ENCODE assay signal across 8 cellular contexts in genomic region chr2:69770193-69770702, GRCh38. TPM values are rescaled to one million over a fixed set of nuclear protein-coding genes. Genes with fewer than 3 reads are reported as not detected.
DNase-seq lines count a peak whose midpoint lies in the region; ATAC-seq, FAIRE-seq and TF ChIP-seq lines count a peak whose summit lies in the region.

No MANE protein-coding gene starts in this region.

- TF ChIP-seq EP300 in transverse colon (IDR thresholded peaks at IDR 0.05; ENCODE audit: low read depth): no peak

- H3K9me3 ChIP-seq in MM.1S (replicated peaks; ENCODE audit: insufficient read depth, low read length): no peaks in the 10 kb centered on the region
- no peaks in the 10 kb centered on the region for H3K9me3 ChIP-seq in astrocyte (ENCODE audit: insufficient read depth, low read depth, low read length)
- no peaks in the 10 kb centered on the region for H3K9me3 ChIP-seq in keratinocyte (ENCODE audit: control insufficient read depth, low read depth, low read length)
- no peaks in the 10 kb centered on the region for H3K9me3 ChIP-seq in transverse colon

- WGBS in transverse colon (ENCODE audit: low coverage in 1 of 2), 2 donors: 41 to 63% methylated on average over 3 to 5 of the region's 5 CpGs

- H3F3A ChIP-seq in MM.1S (ENCODE audit: insufficient read depth, low read length): no peaks in the 10 kb centered on the region

- H3K4me2 ChIP-seq in MM.1S (ENCODE audit: low read depth, low read length) (peak overlapping the region; percentile 24; the same call in 1 of the 2 replicates), astrocyte (ENCODE audit: low read length) (peak overlapping the region; percentile 38), keratinocyte (ENCODE audit: control insufficient read depth, extremely low read depth, insufficient read depth, low read depth, low read length) (peak overlapping the region; percentile 53)

- H3K4me3 ChIP-seq in MM.1S (ENCODE audit: low read length) (no peak overlapping the region), astrocyte (ENCODE audit: insufficient read depth, low read depth, low read length) (no peak overlapping the region), keratinocyte (ENCODE audit: control insufficient read depth in 2 of 3, extremely low read depth in 1 of 3, insufficient read depth in 2 of 3, low read depth in 1 of 3, low read length in 3 of 3) (peak overlapping the region in 2 of 3 experiments; percentile 11 to 24), transverse colon (no peak overlapping the region)

- no peak for TF ChIP-seq POLR2A in transverse colon (IDR thresholded peaks at IDR 0.05)

- H3K36me3 ChIP-seq in MM.1S (replicated peaks; ENCODE audit: insufficient read depth, low read length): no peaks in the 10 kb centered on the region
- H3K36me3 ChIP-seq in astrocyte (ENCODE audit: insufficient read depth, low read length): no peaks in the 10 kb centered on the region
- H3K36me3 ChIP-seq in keratinocyte (ENCODE audit: control insufficient read depth in 2 of 2, extremely low read depth in 1 of 2, insufficient read depth in 2 of 2, low read length in 2 of 2): peaks cover 0 to 3% of the 10 kb centered on the region in 2 experiments
- no peaks in the 10 kb centered on the region for H3K36me3 ChIP-seq in transverse colon

- in situ Hi-C loops in transverse colon (cut with MboI; ENCODE audit: low pct_ligation_motif_present in 1 of 4, low pct_unique_long_range_greater_than_20kb in 1 of 4, low sequenced_read_pairs in 3 of 4): no loop called here

- H2AFZ ChIP-seq in MM.1S (ENCODE audit: low read length) (no peak overlapping the region), astrocyte (ENCODE audit: low read depth, low read length) (no peak overlapping the region), keratinocyte (ENCODE audit: control insufficient read depth, low read length) (no peak overlapping the region)

- TF ChIP-seq CTCF in MM.1S (IDR thresholded peaks at IDR 0.05; ENCODE audit: low read length) (no peak), astrocyte (IDR thresholded peaks at IDR 0.05; ENCODE audit: insufficient read depth, low read depth, low read length) (no peak), keratinocyte (optimal IDR thresholded peaks at IDR 0.05 in 1 of 3, IDR thresholded peaks at IDR 0.05 in 1 of 3, conservative IDR thresholded peaks at IDR 0.05 in 1 of 3; ENCODE audit: extremely low read depth in 1 of 3, insufficient read depth in 2 of 3, low read length in 3 of 3) (no peak), transverse colon (IDR thresholded peaks at IDR 0.05) (no peak)

- H3K79me2 ChIP-seq in MM.1S (ENCODE audit: low read length): no peaks in the 10 kb centered on the region
- H3K79me2 ChIP-seq in astrocyte (ENCODE audit: insufficient read depth, low read length): no peaks in the 10 kb centered on the region
- H3K79me2 ChIP-seq in keratinocyte (ENCODE audit: control insufficient read depth, insufficient read depth, low read length): peaks cover 37% of the 10 kb centered on the region

- DNase-seq in ELR (ENCODE audit: low read depth) (peak; percentile 92), MM.1S (peak; percentile 19), astrocyte (ENCODE audit: low read depth) (peak; percentile 90), keratinocyte (ENCODE audit: low read depth, low spot score) (peak; percentile 71), transverse colon (peak; percentile 65), NCI-H146 treated with DMSO at 0.1 percent for 48 hours (lab: John Stamatoyannopoulos, UW; ENCODE audit: unreplicated experiment) (no peak), NCI-H1436 (lab: John Stamatoyannopoulos, UW) (no peak)

- intact Hi-C loops in transverse colon (cut with DNase I; ENCODE audit: low total_unique reads): no loop called here

- dilution Hi-C loops in keratinocyte (cut with MboI; ENCODE audit: extremely low pct_ligation_motif_present, low sequenced_read_pairs): no loop called here

- H3K27me3 Mint-ChIP-seq in astrocyte (ENCODE audit: low read depth, unreplicated experiment): no peaks in the 10 kb centered on the region

- no peak for FAIRE-seq in astrocyte (lab: Jason Lieb, UNC)
- peak; percentile 23 for FAIRE-seq in keratinocyte (lab: Jason Lieb, UNC)

- peaks cover 33% of the 10 kb centered on the region for H3K4me1 ChIP-seq in MM.1S (ENCODE audit: low read length)
- peaks cover 15% of the 10 kb centered on the region for H3K4me1 ChIP-seq in astrocyte (ENCODE audit: insufficient read depth, low read length)
- H3K4me1 ChIP-seq in keratinocyte (ENCODE audit: control insufficient read depth, extremely low read depth, insufficient read depth, low read length): peaks cover 32% of the 10 kb centered on the region
- H3K4me1 ChIP-seq in transverse colon: peaks cover 13 to 87% (median 49%) of the 10 kb centered on the region in 4 donors

- peak overlapping the region; percentile 63 for H3K27ac Mint-ChIP-seq in astrocyte (ENCODE audit: unreplicated experiment)

- H3K27ac ChIP-seq in MM.1S (ENCODE audit: low read length) (peak overlapping the region; percentile 8; the same call in 1 of the 2 replicates), astrocyte (ENCODE audit: low read depth, low read length) (peak overlapping the region; percentile 41), keratinocyte (ENCODE audit: control insufficient read depth, insufficient read depth, low read length) (peak overlapping the region; percentile 92), transverse colon (peak overlapping the region; percentile 71 to 85 (median 80))

- H3K9ac ChIP-seq in MM.1S (ENCODE audit: low read length) (no peak overlapping the region), astrocyte (ENCODE audit: low read length) (no peak overlapping the region), keratinocyte (ENCODE audit: control insufficient read depth, extremely low read depth, insufficient read depth, low read length) (peak overlapping the region; percentile 61)

- no peaks in the 10 kb centered on the region for H3K9me3 Mint-ChIP-seq in astrocyte (ENCODE audit: unreplicated experiment)

- H4K20me1 ChIP-seq in MM.1S (ENCODE audit: insufficient read depth, low read length): no peaks in the 10 kb centered on the region
- no peaks in the 10 kb centered on the region for H4K20me1 ChIP-seq in astrocyte (ENCODE audit: insufficient read depth, low read length)
- H4K20me1 ChIP-seq in keratinocyte (ENCODE audit: control insufficient read depth, extremely low read depth, insufficient read depth, low read length): no peaks in the 10 kb centered on the region

- H3K27me3 ChIP-seq in MM.1S (replicated peaks; ENCODE audit: insufficient read depth, low read length) (no peaks in the 10 kb centered on the region), astrocyte (ENCODE audit: insufficient read depth, low read length) (no peaks in the 10 kb centered on the region), keratinocyte (ENCODE audit: control insufficient read depth, extremely low read depth, insufficient read depth, low read length) (no peaks in the 10 kb centered on the region), transverse colon (no peaks in the 10 kb centered on the region)

- H3K4me3 Mint-ChIP-seq in astrocyte (ENCODE audit: unreplicated experiment): no peak overlapping the region

- H3K36me3 Mint-ChIP-seq in astrocyte (ENCODE audit: low read depth, unreplicated experiment): peaks cover 3% of the 10 kb centered on the region

- peaks cover 45% of the 10 kb centered on the region for H3K4me1 Mint-ChIP-seq in astrocyte (ENCODE audit: low read depth, unreplicated experiment)

- H3K9me2 ChIP-seq in MM.1S (replicated peaks; ENCODE audit: insufficient read depth, low read length): no peaks in the 10 kb centered on the region

- no peaks in the 10 kb centered on the region for H3K9me1 ChIP-seq in keratinocyte (ENCODE audit: control insufficient read depth, extremely low read depth, insufficient read depth, low read length)

- ATAC-seq in HG03108 (IDR thresholded peaks at IDR 0.05; ENCODE audit: unreplicated experiment): no peak

RNA-seq across cellular contexts. Expression of gene ANXA4, which starts 28.3 kb away (rescaled TPM):
- total RNA-seq in astrocyte (122 and 132 TPM in 2 replicates), transverse colon (100 to 1,000 TPM in 2 of 4 donors, 10 to 100 TPM in 2; 33.3 to 125 (median 99.4) TPM)
- 143 to 268 TPM (median 209 TPM) in 3 replicates for polyA plus RNA-seq in keratinocyte
- 163 TPM for polyA plus RNA-seq in keratinocyte (2011; ENCODE audit: low read depth)
- 167 and 222 TPM in 2 replicates for polyA plus RNA-seq in keratinocyte (2011; cell fraction: cytosol; rRNA removed)
- 183 and 208 TPM in 2 replicates for polyA plus RNA-seq in keratinocyte (2011; cell fraction: nucleus; rRNA removed)
- polyA plus RNA-seq in keratinocyte (2012; ENCODE audit: low replicate concordance): 149 and 191 TPM in 2 replicates
- 152 to 289 TPM (median 216 TPM) in 3 replicates for polyA minus RNA-seq in keratinocyte
- 144 TPM for polyA minus RNA-seq in keratinocyte (2011; cell fraction: cytosol; rRNA and poly(A)+ RNA removed)
- polyA minus RNA-seq in keratinocyte (2011; cell fraction: nucleus; rRNA and poly(A)+ RNA removed): 57.3 and 91.8 TPM in 2 replicates

RNA-seq across cellular contexts. Expression of gene GMCL1, which starts 59.2 kb away (rescaled TPM):
- 9.5 and 12.7 TPM in 2 replicates for total RNA-seq in astrocyte
- 3.9 to 7.5 TPM (median 4.1 TPM) in 3 replicates for polyA plus RNA-seq in keratinocyte
- polyA plus RNA-seq in keratinocyte (2011; ENCODE audit: low read depth): 5.0 TPM
- polyA plus RNA-seq in keratinocyte (2011; cell fraction: cytosol; rRNA removed): 4.4 and 6.4 TPM in 2 replicates
- 3.8 and 6.0 TPM in 2 replicates for polyA plus RNA-seq in keratinocyte (2011; cell fraction: nucleus; rRNA removed)
- polyA plus RNA-seq in keratinocyte (2012; ENCODE audit: low replicate concordance): 4.7 and 4.9 TPM in 2 replicates
- polyA minus RNA-seq in keratinocyte: 1.9 to 6.5 TPM (median 2.4 TPM) in 3 replicates
- polyA minus RNA-seq in keratinocyte (2011; cell fraction: cytosol; rRNA and poly(A)+ RNA removed): 2.9 TPM
- polyA minus RNA-seq in keratinocyte (2011; cell fraction: nucleus; rRNA and poly(A)+ RNA removed): 1.4 and 5.6 TPM in 2 replicates
- total RNA-seq in transverse colon: 10 to 100 TPM in 3 of 4 donors, 1 to 10 TPM in 1; 5.0 to 82.3 (median 20.9) TPM

Comparison
In these comparisons a context has a peak if more than half of its experiments do, and no peak if none do; other contexts are left out.
1. DNase-seq: peak in ELR (single experiment), MM.1S (single experiment), astrocyte (single experiment), keratinocyte (single experiment) and transverse colon (single experiment); none in NCI-H146 treated with DMSO at 0.1 percent for 48 hours (single experiment) and NCI-H1436 (single experiment).
2. H3K27ac ChIP-seq: peak in every context shown above with its lines; median percentile 92 in keratinocyte; 80 in transverse colon; 41 in astrocyte; 8 in MM.1S.
3. H3K4me3 ChIP-seq: peak in keratinocyte (2 of 3); none in MM.1S (single experiment), astrocyte (single experiment) and transverse colon (0 of 4).
4. Peak in every context shown above with its lines, with median percentiles within 50 percentile points of each other: H3K4me2 ChIP-seq.